In the genomic region with DNA sequence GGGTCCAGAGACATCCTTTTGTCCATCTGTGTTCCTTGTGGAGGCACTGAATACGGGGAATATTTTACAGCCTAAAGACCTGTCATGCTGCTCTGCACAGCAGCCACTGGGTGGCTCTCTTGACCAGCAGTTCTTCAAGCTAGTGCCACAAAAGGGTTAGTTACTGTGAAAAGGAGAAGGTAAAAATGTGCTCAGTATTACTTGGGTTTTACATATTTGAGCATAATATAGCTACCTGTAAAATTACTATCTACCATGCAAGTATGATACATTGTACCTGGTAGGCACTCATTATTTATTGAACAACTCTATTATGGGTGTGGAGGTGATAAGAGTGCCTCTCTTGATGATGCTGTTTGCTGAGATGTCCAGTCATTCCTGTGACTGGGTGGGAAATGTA, we compare ENCODE assay signal across 8 cellular contexts. TPM values are rescaled to one million over a fixed set of nuclear protein-coding genes. Genes with fewer than 3 reads are reported as not detected.
DNase-seq lines count a peak whose midpoint lies in the region; ATAC-seq and TF ChIP-seq lines count a peak whose summit lies in the region.

No MANE protein-coding gene starts in this region.

- TF ChIP-seq CTCF in uterus (IDR thresholded peaks at IDR 0.05), result peak; percentile 83 to 87 (median 84)

- no peak overlapping the region for H3K27ac Mint-ChIP-seq in CD8-positive, alpha-beta memory T cell
- H3K27ac Mint-ChIP-seq in naive B cell, result peak overlapping the region in 2 of 6 donors; percentile 11 to 42

- peak; percentile 86 for ATAC-seq in GM18867 (IDR thresholded peaks at IDR 0.05; ENCODE audit: unreplicated experiment)
- ATAC-seq in HG02981 (IDR thresholded peaks at IDR 0.05; ENCODE audit: unreplicated experiment), result peak; percentile 85
- peak; percentile 85 to 86 for ATAC-seq in naive B cell (ENCODE audit: low read depth in 2 of 2)

- no peaks in the 10 kb centered on the region for H3K9me3 Mint-ChIP-seq in CD8-positive, alpha-beta memory T cell
- H3K9me3 Mint-ChIP-seq in naive B cell, result no peaks in the 10 kb centered on the region

- H3K36me3 ChIP-seq in CD8-positive, alpha-beta memory T cell (ENCODE audit: insufficient read depth, low read length), result peaks cover 5% of the 10 kb centered on the region
- H3K36me3 ChIP-seq in uterus, result no peaks in the 10 kb centered on the region

- DNase-seq in CD8-positive, alpha-beta memory T cell, result peak in 3 of 5 donors; percentile 26 to 57 (median 28)
- DNase-seq in NCI-H2081 (lab: John Stamatoyannopoulos, UW) (peak; percentile 58 to 79), UCSD-AML1 (lab: John Stamatoyannopoulos, UW; ENCODE audit: unreplicated experiment) (peak; percentile 47), erythroblast (lab: John Stamatoyannopoulos, UW) (peak; percentile 77 to 85), naive B cell (peak; percentile 46), uterus (peak; percentile 30 to 39)

- intact Hi-C loops in uterus (cut with DNase I; ENCODE audit: low total_unique reads), result loop anchor here (5.0 kb wide), 1 partner anchor 326 kb away; no protein-coding TSS in a partner anchor

- H3K4me1 Mint-ChIP-seq in CD8-positive, alpha-beta memory T cell, result no peaks in the 10 kb centered on the region
- H3K4me1 Mint-ChIP-seq in naive B cell, result peaks cover 0 to 4% (median 0%) of the 10 kb centered on the region in 3 donors

- no peak overlapping the region for H3K4me3 ChIP-seq in CD8-positive, alpha-beta memory T cell (ENCODE audit: low read length)
- no peak overlapping the region for H3K4me3 ChIP-seq in uterus

- no peaks in the 10 kb centered on the region for H3K9me3 ChIP-seq in CD8-positive, alpha-beta memory T cell (ENCODE audit: low read length)
- H3K9me3 ChIP-seq in uterus, result no peaks in the 10 kb centered on the region

- H3K27me3 Mint-ChIP-seq in CD8-positive, alpha-beta memory T cell, result no peaks in the 10 kb centered on the region
- H3K27me3 Mint-ChIP-seq in naive B cell, result no peaks in the 10 kb centered on the region

- TF ChIP-seq POLR2A in erythroblast (IDR thresholded peaks at IDR 0.05; ENCODE audit: low read length), result no peak
- no peak for TF ChIP-seq POLR2A in uterus (IDR thresholded peaks at IDR 0.05)

- H3K36me3 Mint-ChIP-seq in CD8-positive, alpha-beta memory T cell, result peaks cover 0 to 40% (median 6%) of the 10 kb centered on the region in 3 donors
- peaks cover 0 to 7% of the 10 kb centered on the region in 2 donors for H3K36me3 Mint-ChIP-seq in naive B cell

- CTCF ChIA-PET in CD8-positive, alpha-beta memory T cell (lab: Charles Lee), result interaction anchor here (0.8 to 3.8 kb wide), 13 partner anchors 16 to 329 kb away, joined by 3 to 24 read pairs (median 5); a partner anchor contains a TSS

- H3K27ac ChIP-seq in CD8-positive, alpha-beta memory T cell (ENCODE audit: low read depth, low read length), result no peak overlapping the region
- no peak overlapping the region for H3K27ac ChIP-seq in uterus

- no peaks in the 10 kb centered on the region for H3K4me1 ChIP-seq in CD8-positive, alpha-beta memory T cell (ENCODE audit: insufficient read depth, low read length)
- H3K4me1 ChIP-seq in uterus, result no peaks in the 10 kb centered on the region

- POLR2A ChIA-PET in CD8-positive, alpha-beta memory T cell (lab: Charles Lee), result interaction anchor here (0.6 kb wide), 1 partner anchor 1658 kb away, joined by 3 read pairs; no protein-coding TSS in a partner anchor

- no peak overlapping the region for H3K4me3 Mint-ChIP-seq in CD8-positive, alpha-beta memory T cell
- no peak overlapping the region for H3K4me3 Mint-ChIP-seq in naive B cell

- H3K27me3 ChIP-seq in CD8-positive, alpha-beta memory T cell (ENCODE audit: insufficient read depth, low read length, poor library complexity, severe bottlenecking), result no peaks in the 10 kb centered on the region
- no peaks in the 10 kb centered on the region for H3K27me3 ChIP-seq in uterus

RNA-seq across cellular contexts. Expression of a gene that starts 23.6 kb away (rescaled TPM):
- 1 to 10 TPM; 1.1 to 1.2 TPM for total RNA-seq in CD8-positive, alpha-beta memory T cell
- polyA plus RNA-seq in CD8-positive, alpha-beta memory T cell, result 0.06 TPM
- under 1 TPM; 0.05 to 0.39 (median 0.11) TPM for polyA plus RNA-seq in naive B cell (ENCODE audit: low read depth in 6 of 6)
- 1 to 10 TPM; 3.8 to 8.1 (median 6.6) TPM for total RNA-seq in uterus

RNA-seq across cellular contexts. Expression of a gene that starts 34.7 kb away (rescaled TPM):
- 1 to 10 TPM; 6.1 to 7.2 TPM for total RNA-seq in CD8-positive, alpha-beta memory T cell
- polyA plus RNA-seq in CD8-positive, alpha-beta memory T cell, result 2.0 TPM
- polyA plus RNA-seq in naive B cell (ENCODE audit: low read depth in 6 of 6), result 1 to 10 TPM in 5 of 6 donors, under 1 TPM in 1; 0.91 to 4.7 (median 3.3) TPM
- total RNA-seq in uterus, result 10 to 100 TPM in 3 of 4 donors, 1 to 10 TPM in 1; 4.1 to 32.6 (median 15.7) TPM

Comparison
In these comparisons a context has a peak if more than half of its experiments do, and no peak if none do; other contexts are left out.
1. DNase-seq: peak in every context shown above with its lines; median percentile 81 in erythroblast; 68 in NCI-H2081; 47 in UCSD-AML1; 46 in naive B cell; 34 in uterus; 28 in CD8-positive, alpha-beta memory T cell.